In the genomic region with DNA sequence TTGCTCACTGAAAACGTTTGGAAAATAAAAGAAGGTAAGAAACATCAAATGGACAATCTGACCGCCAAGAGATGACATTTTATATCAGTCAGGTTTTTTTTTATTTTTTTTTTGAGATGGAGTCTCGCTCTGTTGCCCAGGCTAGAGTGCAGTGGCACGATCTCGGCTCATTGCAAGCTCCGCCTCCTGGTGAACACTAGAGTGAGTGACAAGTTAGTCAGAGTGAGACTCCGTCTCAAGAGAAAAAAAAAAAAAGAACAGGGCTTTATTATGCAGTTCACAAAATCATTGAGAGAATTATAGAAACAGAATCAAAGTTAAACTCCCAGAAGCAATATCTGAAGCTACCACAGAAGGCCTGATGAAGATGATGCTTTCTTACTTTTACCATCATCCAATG, we compare ENCODE assay signal across 19 cellular contexts.
"Had no signal": no experiment of that assay in that cellular context is flagged by ENCODE, and none has a peak within 500 bp of the region (broad histone marks: within the 10 kb centered on the region; RNA-seq: fewer than 3 reads in every experiment).

No MANE protein-coding gene starts in this region.

- H3K27me3 ChIP-seq: body of pancreas, right atrium auricular region had no signal

- DNase-seq: activated CD4-positive, alpha-beta T cell treated with anti-CD3 and anti-CD28 coated beads, Interleukin-2, amount 50 U/mL, for 1 hour; activated CD8-positive, alpha-beta memory T cell treated with anti-CD3 and anti-CD28 coated beads, Interleukin-2, amount 50 U/mL, for 4 hours; activated naive CD4-positive, alpha-beta T cell treated with anti-CD3 and anti-CD28 coated beads for 36 hours; activated T-cell treated with anti-CD3 and anti-CD28 coated beads, Interleukin-2, amount 50 U/mL, for 4 hours; body of pancreas; central memory CD4-positive, alpha-beta T cell; foreskin melanocyte; glutamatergic neuron; hippocampal formation; left cardiac atrium; mesenchymal stem cell; mucosa of descending colon; naive B cell; stimulated activated CD4-positive, alpha-beta T cell treated with anti-CD3 and anti-CD28 coated beads, Interleukin-2, amount 100 ng/mL, for 24 hours had no signal

- H3K4me1 Mint-ChIP-seq: naive B cell had no signal

- H3K36me3 ChIP-seq: prostate gland, right atrium auricular region had no signal

- H3K27ac ChIP-seq: body of pancreas, prostate gland, right atrium auricular region had no signal

- H3K4me1 ChIP-seq: body of pancreas, prostate gland, right atrium auricular region had no signal

- H3K27me3 Mint-ChIP-seq: naive B cell; stimulated activated naive CD8-positive, alpha-beta T cell treated with anti-CD3 and anti-CD28 coated beads, Interleukin-15, Interleukin-2, amounts not matched to agents 100 ng/mL and 50 ng/mL, for 24 hours; type B pancreatic cell had no signal

- H3K27ac Mint-ChIP-seq: activated naive CD4-positive, alpha-beta T cell treated with anti-CD3 and anti-CD28 coated beads for 36 hours; naive B cell; stimulated activated naive CD8-positive, alpha-beta T cell treated with anti-CD3 and anti-CD28 coated beads, Interleukin-15, Interleukin-2, amounts not matched to agents 100 ng/mL and 50 ng/mL, for 24 hours; type B pancreatic cell had no signal

- H3K4me3 Mint-ChIP-seq: activated naive CD4-positive, alpha-beta T cell treated with anti-CD3 and anti-CD28 coated beads for 36 hours; activated T-cell treated with anti-CD3 and anti-CD28 coated beads, Interleukin-2, amount 50 U/mL, for 4 hours; naive B cell; stimulated activated naive CD8-positive, alpha-beta T cell treated with anti-CD3 and anti-CD28 coated beads, Interleukin-15, Interleukin-2, amounts not matched to agents 100 ng/mL and 50 ng/mL, for 24 hours; type B pancreatic cell had no signal

- H3K4me3 ChIP-seq: body of pancreas, mucosa of descending colon, prostate gland, right atrium auricular region had no signal

- H3K9me3 ChIP-seq: body of pancreas, mucosa of descending colon, prostate gland, right atrium auricular region had no signal

- ATAC-seq: activated CD4-positive, CD25-positive, alpha-beta regulatory T cell treated with anti-CD3 and anti-CD28 coated beads, Interleukin-2, amount 50 U/mL, for 24 hours; activated T-cell treated with anti-CD3 and anti-CD28 coated beads, Interleukin-2, amount 50 U/mL, for 4 hours; body of pancreas; left cardiac atrium; mucosa of descending colon had no signal

- H3K9me3 Mint-ChIP-seq: activated naive CD4-positive, alpha-beta T cell treated with anti-CD3 and anti-CD28 coated beads for 36 hours; activated T-cell treated with anti-CD3 and anti-CD28 coated beads, Interleukin-2, amount 50 U/mL, for 4 hours; naive B cell; stimulated activated naive CD8-positive, alpha-beta T cell treated with anti-CD3 and anti-CD28 coated beads, Interleukin-15, Interleukin-2, amounts not matched to agents 100 ng/mL and 50 ng/mL, for 24 hours; type B pancreatic cell had no signal
